ENCODE assay signal across 15 cellular contexts in genomic region chr4:39118034-39118658, GRCh38. TPM values are rescaled to one million over a fixed set of nuclear protein-coding genes. Genes with fewer than 3 reads are reported as not detected.
DNase-seq lines count a peak whose midpoint lies in the region; ATAC-seq and TF ChIP-seq lines count a peak whose summit lies in the region.
"Had no signal": no experiment of that assay in that cellular context is flagged by ENCODE, and none has a peak within 500 bp of the region (broad histone marks: within the 10 kb centered on the region; RNA-seq: fewer than 3 reads in every experiment).

No MANE protein-coding gene starts in this region.

- DNase-seq in stimulated activated CD4-positive, alpha-beta T cell treated with anti-CD3 and anti-CD28 coated beads, Interleukin-4, amount 100 ng/mL, for 1 hour = peak; percentile 20
- DNase-seq in stimulated activated CD4-positive, alpha-beta T cell treated with anti-CD3 and anti-CD28 coated beads, Interleukin-4, amount 100 ng/mL, for 24 hours = no peak
- peak; percentile 85 for DNase-seq in activated CD4-positive, alpha-beta T cell treated with anti-CD3 and anti-CD28 coated beads, Interleukin-2, amount 10 ng/mL, durations not matched to agents 24 days and 14 days
- peak in 4 of 7 donors; percentile 19 to 28 (median 24) for DNase-seq in adrenal gland
- no peak for DNase-seq in stimulated activated naive CD8-positive, alpha-beta T cell treated with anti-CD3 and anti-CD28 coated beads, Interleukin-15, amount 100 ng/mL, for 72 hours
- DNase-seq in psoas muscle = no peak
- DNase-seq in lower leg skin (ENCODE audit: low spot score in 2 of 2) = no peak
- no peak for DNase-seq in left colon
- DNase-seq: activated B cell treated with CpG ODN at 0.5 μM for 24 hours, esophagus squamous epithelium, naive B cell, NCI-H146, NCI-H345 had no signal

- peaks cover 71% of the 10 kb centered on the region for H3K36me3 Mint-ChIP-seq in activated CD4-positive, alpha-beta T cell treated with anti-CD3 and anti-CD28 coated beads, Interleukin-2, amount 10 ng/mL, durations not matched to agents 24 days and 14 days (ENCODE audit: low read depth)

- ATAC-seq in stimulated activated naive CD8-positive, alpha-beta T cell treated with anti-CD3 and anti-CD28 coated beads, Interleukin-15, amount 100 ng/mL, for 72 hours = no peak
- ATAC-seq in psoas muscle (no peak), left colon (no peak)
- ATAC-seq: GM23338 had no signal

- no peak for TF ChIP-seq CTCF in adrenal gland (IDR thresholded peaks at IDR 0.05)
- no peak for TF ChIP-seq CTCF in psoas muscle (IDR thresholded peaks at IDR 0.05)
- no peak for TF ChIP-seq CTCF in lower leg skin (IDR thresholded peaks at IDR 0.05)

- WGBS in adrenal gland, 4 donors = 72 to 78% (median 75%) methylated on average over 6 of the region's 6 CpGs
- WGBS in psoas muscle, 3 donors = 92 to 93% (median 93%) methylated on average over 5 to 6 of the region's 6 CpGs
- 94 to 95% methylated on average over 6 of the region's 6 CpGs for WGBS in lower leg skin, 2 donors

- intact Hi-C loops in activated CD4-positive, alpha-beta T cell treated with anti-CD3 and anti-CD28 coated beads, Interleukin-2, amount 10 ng/mL, durations not matched to agents 24 days and 14 days (cut with micrococcal nuclease) = no loop called here
- intact Hi-C loops in adrenal gland (cut with DNase I) = no loop called here
- intact Hi-C loops in psoas muscle (cut with DNase I) = no loop called here
- intact Hi-C loops in lower leg skin (cut with DNase I; ENCODE audit: low total_unique reads) = no loop called here
- intact Hi-C loops in left colon (cut with DNase I, micrococcal nuclease) = no loop called here

- H3K27ac Mint-ChIP-seq in activated CD4-positive, alpha-beta T cell treated with anti-CD3 and anti-CD28 coated beads, Interleukin-2, amount 10 ng/mL, durations not matched to agents 24 days and 14 days = peak overlapping the region; percentile 60
- H3K27ac Mint-ChIP-seq in stimulated activated naive CD8-positive, alpha-beta T cell treated with anti-CD3 and anti-CD28 coated beads, Interleukin-15, amount 100 ng/mL, for 72 hours = peak overlapping the region; percentile 14 to 75
- H3K27ac Mint-ChIP-seq: activated B cell treated with CpG ODN at 0.5 μM for 24 hours, GM23338 had no signal

- peaks cover 0 to 6% of the 10 kb centered on the region in 2 donors for H3K4me1 ChIP-seq in adrenal gland (replicated peaks in 1 of 2)
- H3K4me1 ChIP-seq in psoas muscle = no peaks in the 10 kb centered on the region
- H3K4me1 ChIP-seq: esophagus squamous epithelium had no signal

- peaks cover 23% of the 10 kb centered on the region for H3K9me3 Mint-ChIP-seq in activated CD4-positive, alpha-beta T cell treated with anti-CD3 and anti-CD28 coated beads, Interleukin-2, amount 10 ng/mL, durations not matched to agents 24 days and 14 days
- peaks cover 14 to 22% of the 10 kb centered on the region in 2 donors for H3K9me3 Mint-ChIP-seq in stimulated activated naive CD8-positive, alpha-beta T cell treated with anti-CD3 and anti-CD28 coated beads, Interleukin-15, amount 100 ng/mL, for 72 hours
- H3K9me3 Mint-ChIP-seq: activated B cell treated with CpG ODN at 0.5 μM for 24 hours, GM23338 had no signal

- H3K27ac ChIP-seq in adrenal gland (peak overlapping the region in 3 of 5 donors; percentile 27 to 68 (median 58)), psoas muscle (no peak overlapping the region)
- H3K27ac ChIP-seq: esophagus squamous epithelium, thoracic aorta had no signal

- peaks cover 0 to 10% of the 10 kb centered on the region in 2 donors for H3K36me3 ChIP-seq in adrenal gland (replicated peaks in 1 of 2)
- H3K36me3 ChIP-seq in psoas muscle (ENCODE audit: insufficient read depth in 1 of 2, low read depth in 1 of 2) = peaks cover 2 to 34% of the 10 kb centered on the region in 2 donors

- H3K27me3 ChIP-seq in adrenal gland (no peaks in the 10 kb centered on the region), psoas muscle (ENCODE audit: insufficient read depth in 3 of 3, low read length in 2 of 3) (no peaks in the 10 kb centered on the region)
- H3K27me3 ChIP-seq: esophagus squamous epithelium had no signal

- H3K27me3 Mint-ChIP-seq in activated CD4-positive, alpha-beta T cell treated with anti-CD3 and anti-CD28 coated beads, Interleukin-2, amount 10 ng/mL, durations not matched to agents 24 days and 14 days = no peaks in the 10 kb centered on the region
- H3K27me3 Mint-ChIP-seq in stimulated activated naive CD8-positive, alpha-beta T cell treated with anti-CD3 and anti-CD28 coated beads, Interleukin-15, amount 100 ng/mL, for 72 hours = no peaks in the 10 kb centered on the region
- H3K27me3 Mint-ChIP-seq: activated B cell treated with CpG ODN at 0.5 μM for 24 hours, naive B cell had no signal

- H3K4me3 Mint-ChIP-seq in activated CD4-positive, alpha-beta T cell treated with anti-CD3 and anti-CD28 coated beads, Interleukin-2, amount 10 ng/mL, durations not matched to agents 24 days and 14 days = peak overlapping the region; percentile 50
- peak overlapping the region; percentile 52 to 56 for H3K4me3 Mint-ChIP-seq in stimulated activated naive CD8-positive, alpha-beta T cell treated with anti-CD3 and anti-CD28 coated beads, Interleukin-15, amount 100 ng/mL, for 72 hours
- H3K4me3 Mint-ChIP-seq: activated B cell treated with CpG ODN at 0.5 μM for 24 hours, GM23338, naive B cell had no signal

- H3K4me1 Mint-ChIP-seq in activated CD4-positive, alpha-beta T cell treated with anti-CD3 and anti-CD28 coated beads, Interleukin-2, amount 10 ng/mL, durations not matched to agents 24 days and 14 days = peaks cover 22% of the 10 kb centered on the region
- H3K4me1 Mint-ChIP-seq in stimulated activated naive CD8-positive, alpha-beta T cell treated with anti-CD3 and anti-CD28 coated beads, Interleukin-15, amount 100 ng/mL, for 72 hours = peaks cover 28% of the 10 kb centered on the region
- H3K4me1 Mint-ChIP-seq: GM23338 had no signal

- no peaks in the 10 kb centered on the region for H3K9me3 ChIP-seq in adrenal gland (replicated peaks in 1 of 3)
- no peaks in the 10 kb centered on the region for H3K9me3 ChIP-seq in psoas muscle
- H3K9me3 ChIP-seq: esophagus squamous epithelium, thoracic aorta had no signal

- TF ChIP-seq POLR2A in adrenal gland (IDR thresholded peaks at IDR 0.05) (no peak), lower leg skin (IDR thresholded peaks at IDR 0.05) (no peak)

- H3K4me3 ChIP-seq in adrenal gland (peak overlapping the region in 1 of 4 donors; percentile 16), psoas muscle (no peak overlapping the region), lower leg skin (ENCODE audit: low read depth, poor library complexity, severe bottlenecking) (no peak overlapping the region)
- H3K4me3 ChIP-seq: esophagus squamous epithelium, GM23338, thoracic aorta had no signal

RNA-seq across cellular contexts. Expression of gene KLHL5, which starts 56.1 kb away (rescaled TPM):
- 40.4 and 41.9 TPM in 2 replicates for total RNA-seq in activated CD4-positive, alpha-beta T cell treated with anti-CD3 and anti-CD28 coated beads, Interleukin-2, amount 10 ng/mL, durations not matched to agents 24 days and 14 days
- 10 to 100 TPM; 21.1 to 63.8 (median 36.7) TPM for total RNA-seq in adrenal gland
- polyA plus RNA-seq in adrenal gland = 10 to 100 TPM; 11.3 to 23.0 (median 13.3) TPM
- total RNA-seq in psoas muscle = 10 to 100 TPM; 10.1 to 14.9 (median 11.9) TPM
- polyA plus RNA-seq in psoas muscle = 1 to 10 TPM; 6.7 to 9.7 (median 7.1) TPM
- 10 to 100 TPM in 2 of 4 donors, 1 to 10 TPM in 2; 4.8 to 14.5 (median 11.2) TPM for total RNA-seq in lower leg skin
- total RNA-seq in left colon = 10 to 100 TPM in 1 of 2 donors, 1 to 10 TPM in 1; 2.7 to 13.1 TPM

Comparison
In these comparisons a context has a peak if more than half of its experiments do, and no peak if none do; other contexts are left out.
1. DNase-seq: peak in stimulated activated CD4-positive, alpha-beta T cell treated with anti-CD3 and anti-CD28 coated beads, Interleukin-4, amount 100 ng/mL, for 1 hour (single experiment), activated CD4-positive, alpha-beta T cell treated with anti-CD3 and anti-CD28 coated beads, Interleukin-2, amount 10 ng/mL, durations not matched to agents 24 days and 14 days (single experiment) and adrenal gland (4 of 7); none in stimulated activated CD4-positive, alpha-beta T cell treated with anti-CD3 and anti-CD28 coated beads, Interleukin-4, amount 100 ng/mL, for 24 hours (single experiment), stimulated activated naive CD8-positive, alpha-beta T cell treated with anti-CD3 and anti-CD28 coated beads, Interleukin-15, amount 100 ng/mL, for 72 hours (0 of 2), psoas muscle (0 of 2), lower leg skin (0 of 2) and left colon (0 of 2).